Comparison of ENCODE assay signal across 1 cellular context in genomic region chr9:37119907-37120839, GRCh38.
TF ChIP-seq lines count a peak whose summit lies in the region.

ZCCHC7 (plus strand) TSS chr9:37120574.

TF ChIP-seq in WTC11, 78 proteins besides CTCF, POLR2A, EP300 and RAD21 (continued from another document):
- TF ChIP-seq AFF4 (CRISPR knock-in tag; IDR thresholded peaks at IDR 0.05; ENCODE audit: borderline replicate concordance), result peak; percentile 98; the same call in 1 of the 2 replicates
- peak; percentile 84 for TF ChIP-seq PRDM15 (CRISPR knock-in tag; IDR thresholded peaks at IDR 0.05)
- no peak for TF ChIP-seq OVOL2 (CRISPR knock-in tag; IDR thresholded peaks at IDR 0.05; ENCODE audit: borderline replicate concordance)
- TF ChIP-seq FOXP4 (CRISPR knock-in tag; IDR thresholded peaks at IDR 0.05), result peak; percentile 100
- peak; percentile 98 for TF ChIP-seq MYBL2 (CRISPR knock-in tag; IDR thresholded peaks at IDR 0.05)
- peak; percentile 99 for TF ChIP-seq IRF1 (CRISPR knock-in tag; IDR thresholded peaks at IDR 0.05)
- peak; percentile 68 for TF ChIP-seq NFYB (CRISPR knock-in tag; conservative IDR thresholded peaks at IDR 0.05; ENCODE audit: low read depth)
- TF ChIP-seq ZNF232 (CRISPR knock-in tag; IDR thresholded peaks at IDR 0.05), result peak; percentile 99
- TF ChIP-seq E2F4 (CRISPR knock-in tag; IDR thresholded peaks at IDR 0.05; ENCODE audit: borderline replicate concordance, low read depth), result peak; percentile 95
- peak; percentile 98 for TF ChIP-seq TEAD4 (CRISPR knock-in tag; IDR thresholded peaks at IDR 0.05)
- TF ChIP-seq NR2C2 (CRISPR knock-in tag; IDR thresholded peaks at IDR 0.05), result peak; percentile 92
- TF ChIP-seq FOXP1 (CRISPR knock-in tag; IDR thresholded peaks at IDR 0.05; ENCODE audit: borderline replicate concordance), result peak; percentile 100
- TF ChIP-seq FOXJ3 (CRISPR knock-in tag; IDR thresholded peaks at IDR 0.05; ENCODE audit: borderline replicate concordance), result peak; percentile 98
- peak; percentile 100 for TF ChIP-seq MAX (CRISPR knock-in tag; IDR thresholded peaks at IDR 0.05)
- peak; percentile 95; the same call in 1 of the 2 replicates for TF ChIP-seq KAT7 (CRISPR knock-in tag; IDR thresholded peaks at IDR 0.05; ENCODE audit: borderline replicate concordance)
